In the genomic region with DNA sequence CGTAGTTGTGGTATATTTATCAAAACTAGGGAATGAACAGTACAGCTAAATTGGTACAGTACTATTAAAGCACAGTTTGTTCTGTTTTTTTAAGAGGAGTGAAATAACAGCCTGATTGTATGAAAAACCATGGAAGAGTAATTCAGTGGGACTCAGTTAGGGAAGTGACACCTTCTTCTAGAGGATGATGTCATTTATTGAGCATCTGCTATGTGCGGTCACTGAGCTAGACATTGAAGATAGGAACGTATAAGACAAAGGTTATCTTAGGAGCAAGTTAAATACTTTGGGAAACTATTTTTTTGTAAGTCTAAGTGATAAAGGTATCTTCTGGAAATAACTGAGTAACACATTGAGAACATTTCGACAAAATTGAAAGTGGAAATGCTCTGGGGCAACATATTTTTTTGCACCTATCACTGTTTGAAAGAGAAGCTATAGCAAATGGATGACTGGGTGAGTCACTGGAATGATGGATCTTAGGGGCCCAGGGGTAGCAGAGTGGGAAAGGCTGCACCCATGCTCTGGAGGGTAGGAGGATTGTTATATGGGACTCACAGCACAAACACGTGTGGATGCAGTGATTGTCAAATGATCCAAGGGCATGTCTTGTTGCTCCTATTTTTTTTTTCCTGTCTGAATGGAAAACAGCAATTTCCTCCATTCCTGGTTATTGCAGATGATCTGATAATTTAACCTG, we compare ENCODE assay signal across 23 cellular contexts. TPM values are rescaled to one million over a fixed set of nuclear protein-coding genes. Genes with fewer than 3 reads are reported as not detected.
A peak's percentile ranks its signal among the peaks of the same experiment; 100 is the strongest.
DNase-seq lines count a peak whose midpoint lies in the region; ATAC-seq, FAIRE-seq and TF ChIP-seq lines count a peak whose summit lies in the region.
"Had no signal": no experiment of that assay in that cellular context is flagged by ENCODE, and none has a peak within 500 bp of the region (broad histone marks: within the 10 kb centered on the region; RNA-seq: fewer than 3 reads in every experiment).

No MANE protein-coding gene starts in this region.

- no peak for ATAC-seq in naive thymus-derived CD8-positive, alpha-beta T cell
- no peak for ATAC-seq in GM21723 (IDR thresholded peaks at IDR 0.05; ENCODE audit: unreplicated experiment)

- H3K4me3 ChIP-seq in prostate gland (no peak overlapping the region), lower leg skin (ENCODE audit: low read depth, poor library complexity, severe bottlenecking) (no peak overlapping the region)
- H3K4me3 ChIP-seq: BLaER1 treated with 17β-estradiol and CSF1 and Interleukin-3, amounts not matched to agents 10 nM and 100 nM; dorsolateral prefrontal cortex; left ventricle myocardium inferior; PC-9; tibial nerve had no signal

- H3K9me3 Mint-ChIP-seq in T-helper 1 cell treated with Interleukin-12 subunit alpha and Interleukin-12 subunit beta and Interleukin-4 antibody, amounts not matched to agents 30 μg/mL and 1 μg/mL, for 36 hours, result no peaks in the 10 kb centered on the region
- no peaks in the 10 kb centered on the region for H3K9me3 Mint-ChIP-seq in activated T-helper 2 cell treated with anti-CD3 and anti-CD28 coated beads, Interferon-gamma antibody, Interleukin-2, Interleukin-4, amounts not matched to agents 10 μg/mL and 5 μg/mL and 100 μg/mL, durations not matched to agents 14 hours and 24 hours and 36 hours
- H3K9me3 Mint-ChIP-seq in naive thymus-derived CD8-positive, alpha-beta T cell, result no peaks in the 10 kb centered on the region
- H3K9me3 Mint-ChIP-seq: H9 had no signal

- H3K36me3 ChIP-seq in prostate gland, result no peaks in the 10 kb centered on the region

- H3K9me3 ChIP-seq in prostate gland, result no peaks in the 10 kb centered on the region
- H3K9me3 ChIP-seq: BLaER1 treated with 17β-estradiol and CSF1 and Interleukin-3, amounts not matched to agents 10 nM and 100 nM; left ventricle myocardium inferior; SK-N-SH; tibial nerve had no signal

- TF ChIP-seq CTCF in prostate gland (IDR thresholded peaks at IDR 0.05), result no peak
- no peak for TF ChIP-seq CTCF in lower leg skin (IDR thresholded peaks at IDR 0.05)

- POLR2A ChIA-PET in naive thymus-derived CD8-positive, alpha-beta T cell (lab: Charles Lee), result interaction anchor here (1.0 to 11.0 kb wide), 4 partner anchors 9 to 24 kb away, joined by 3 to 268 read pairs (median 99); no protein-coding TSS in a partner anchor

- WGBS in prostate gland, result 83% methylated on average over 5 of the region's 5 CpGs
- 88 to 92% methylated on average over 5 of the region's 5 CpGs for WGBS in lower leg skin, 2 donors

- intact Hi-C loops in activated T-helper 2 cell treated with anti-CD3 and anti-CD28 coated beads, Interferon-gamma antibody, Interleukin-2, Interleukin-4, amounts not matched to agents 10 μg/mL and 5 μg/mL and 100 μg/mL, durations not matched to agents 14 hours and 24 hours and 36 hours (cut with micrococcal nuclease), result loop anchor here (2.0 to 10.0 kb wide), 4 partner anchors 43 to 993 kb away; partner anchors contain the start of genes DPH3 and OXNAD1
- intact Hi-C loops in prostate gland (cut with DNase I) (no loop called here), lower leg skin (cut with DNase I; ENCODE audit: low total_unique reads) (no loop called here)

- FAIRE-seq in GM12892 (lab: Jason Lieb, UNC), result no peak
- FAIRE-seq: GM19239 had no signal

- H3K36me3 Mint-ChIP-seq in T-helper 1 cell treated with Interleukin-12 subunit alpha and Interleukin-12 subunit beta and Interleukin-4 antibody, amounts not matched to agents 30 μg/mL and 1 μg/mL, for 36 hours (ENCODE audit: low read depth), result peaks cover 75% of the 10 kb centered on the region
- peaks cover 85% of the 10 kb centered on the region for H3K36me3 Mint-ChIP-seq in activated T-helper 2 cell treated with anti-CD3 and anti-CD28 coated beads, Interferon-gamma antibody, Interleukin-2, Interleukin-4, amounts not matched to agents 10 μg/mL and 5 μg/mL and 100 μg/mL, durations not matched to agents 14 hours and 24 hours and 36 hours (ENCODE audit: low read depth)
- H3K36me3 Mint-ChIP-seq in naive thymus-derived CD8-positive, alpha-beta T cell, result peaks cover 35 to 89% (median 59%) of the 10 kb centered on the region in 3 donors

- no peaks in the 10 kb centered on the region for H3K27me3 ChIP-seq in prostate gland (replicated peaks; ENCODE audit: insufficient read depth)
- H3K27me3 ChIP-seq: BLaER1 treated with 17β-estradiol and CSF1 and Interleukin-3, amounts not matched to agents 10 nM and 100 nM; dorsolateral prefrontal cortex; tibial nerve had no signal

- peak overlapping the region; percentile 32 for H3K4me3 Mint-ChIP-seq in T-helper 1 cell treated with Interleukin-12 subunit alpha and Interleukin-12 subunit beta and Interleukin-4 antibody, amounts not matched to agents 30 μg/mL and 1 μg/mL, for 36 hours
- H3K4me3 Mint-ChIP-seq in activated T-helper 2 cell treated with anti-CD3 and anti-CD28 coated beads, Interferon-gamma antibody, Interleukin-2, Interleukin-4, amounts not matched to agents 10 μg/mL and 5 μg/mL and 100 μg/mL, durations not matched to agents 14 hours and 24 hours and 36 hours (ENCODE audit: low read depth), result no peak overlapping the region
- peak overlapping the region; percentile 16 to 100 (median 78) for H3K4me3 Mint-ChIP-seq in naive thymus-derived CD8-positive, alpha-beta T cell
- H3K4me3 Mint-ChIP-seq: H9 had no signal

- TF ChIP-seq POLR2A in GM12892 (IDR thresholded peaks at IDR 0.05; ENCODE audit: low read depth, low read length) (peak; percentile 61), prostate gland (IDR thresholded peaks at IDR 0.05) (no peak), lower leg skin (IDR thresholded peaks at IDR 0.05) (no peak)

- H3K27ac ChIP-seq in prostate gland, result no peak overlapping the region
- H3K27ac ChIP-seq: BLaER1 treated with 17β-estradiol and CSF1 and Interleukin-3, amounts not matched to agents 10 nM and 100 nM; left ventricle myocardium inferior; parathyroid adenoma; PC-9; tibial nerve had no signal

- no peaks in the 10 kb centered on the region for H3K27me3 Mint-ChIP-seq in T-helper 1 cell treated with Interleukin-12 subunit alpha and Interleukin-12 subunit beta and Interleukin-4 antibody, amounts not matched to agents 30 μg/mL and 1 μg/mL, for 36 hours (ENCODE audit: low read depth)
- H3K27me3 Mint-ChIP-seq in activated T-helper 2 cell treated with anti-CD3 and anti-CD28 coated beads, Interferon-gamma antibody, Interleukin-2, Interleukin-4, amounts not matched to agents 10 μg/mL and 5 μg/mL and 100 μg/mL, durations not matched to agents 14 hours and 24 hours and 36 hours (ENCODE audit: low read depth), result no peaks in the 10 kb centered on the region
- no peaks in the 10 kb centered on the region for H3K27me3 Mint-ChIP-seq in naive thymus-derived CD8-positive, alpha-beta T cell

- DNase-seq in T-helper 1 cell (no peak), GM12892 (ENCODE audit: insufficient read length) (no peak), prostate gland (ENCODE audit: low spot score) (no peak), lower leg skin (ENCODE audit: low spot score in 2 of 2) (no peak)
- DNase-seq in activated T-helper 2 cell treated with anti-CD3 and anti-CD28 coated beads, Interferon-gamma antibody, Interleukin-2, Interleukin-4, amounts not matched to agents 10 μg/mL and 5 μg/mL and 100 μg/mL, durations not matched to agents 14 hours and 24 hours and 36 hours (ENCODE audit: low spot score), result no peak
- no peak for DNase-seq in naive thymus-derived CD8-positive, alpha-beta T cell
- DNase-seq: 8988T; dorsolateral prefrontal cortex; H9; KG1; left ventricle myocardium inferior; NCI-H1092 treated with DMSO at 0.1 percent for 48 hours; NCI-H748 treated with DMSO at 0.1 percent for 48 hours; PC-9; SK-N-SH; stimulated activated CD4-positive, alpha-beta T cell treated with anti-CD3 and anti-CD28 coated beads, Interleukin-4, amount 100 ng/mL, for 4 hours; stimulated activated CD8-positive, alpha-beta memory T cell treated with anti-CD3 and anti-CD28 coated beads, Interleukin-4, amount 100 ng/mL, for 48 hours had no signal

- H3K4me1 Mint-ChIP-seq in T-helper 1 cell treated with Interleukin-12 subunit alpha and Interleukin-12 subunit beta and Interleukin-4 antibody, amounts not matched to agents 30 μg/mL and 1 μg/mL, for 36 hours (ENCODE audit: low read depth), result peaks cover 78% of the 10 kb centered on the region
- peaks cover 80% of the 10 kb centered on the region for H3K4me1 Mint-ChIP-seq in activated T-helper 2 cell treated with anti-CD3 and anti-CD28 coated beads, Interferon-gamma antibody, Interleukin-2, Interleukin-4, amounts not matched to agents 10 μg/mL and 5 μg/mL and 100 μg/mL, durations not matched to agents 14 hours and 24 hours and 36 hours (ENCODE audit: low read depth)
- peaks cover 53 to 89% (median 87%) of the 10 kb centered on the region in 4 donors for H3K4me1 Mint-ChIP-seq in naive thymus-derived CD8-positive, alpha-beta T cell

- H3K27ac Mint-ChIP-seq in T-helper 1 cell treated with Interleukin-12 subunit alpha and Interleukin-12 subunit beta and Interleukin-4 antibody, amounts not matched to agents 30 μg/mL and 1 μg/mL, for 36 hours, result peak overlapping the region; percentile 52
- H3K27ac Mint-ChIP-seq in activated T-helper 2 cell treated with anti-CD3 and anti-CD28 coated beads, Interferon-gamma antibody, Interleukin-2, Interleukin-4, amounts not matched to agents 10 μg/mL and 5 μg/mL and 100 μg/mL, durations not matched to agents 14 hours and 24 hours and 36 hours, result peak overlapping the region; percentile 24
- H3K27ac Mint-ChIP-seq in naive thymus-derived CD8-positive, alpha-beta T cell, result peak overlapping the region; percentile 74 to 99 (median 96)
- H3K27ac Mint-ChIP-seq: H9 had no signal

- no peaks in the 10 kb centered on the region for H3K4me1 ChIP-seq in prostate gland (replicated peaks)
- H3K4me1 ChIP-seq: parathyroid adenoma had no signal

RNA-seq across cellular contexts. Expression of gene OXNAD1, which starts 43.0 kb away (rescaled TPM):
- 14.0 TPM for polyA plus RNA-seq in GM12892 (2012; ENCODE audit: missing spikeins)
- 18.7 and 20.5 TPM in 2 replicates for total RNA-seq in activated T-helper 2 cell treated with anti-CD3 and anti-CD28 coated beads, Interferon-gamma antibody, Interleukin-2, Interleukin-4, amounts not matched to agents 10 μg/mL and 5 μg/mL and 100 μg/mL, durations not matched to agents 14 hours and 24 hours and 36 hours
- 100 to 1,000 TPM; 128 to 132 TPM for total RNA-seq in naive thymus-derived CD8-positive, alpha-beta T cell
- 100 to 1,000 TPM; 106 to 190 (median 168) TPM for polyA plus RNA-seq in naive thymus-derived CD8-positive, alpha-beta T cell
- 10 to 100 TPM; 16.2 to 16.3 TPM for total RNA-seq in prostate gland
- 10 to 100 TPM in 2 of 4 donors, 1 to 10 TPM in 2; 7.6 to 12.7 (median 10.4) TPM for total RNA-seq in lower leg skin

RNA-seq across cellular contexts. Expression of gene DPH3, which starts 43.2 kb away (rescaled TPM):
- polyA plus RNA-seq in GM12892 (2012; ENCODE audit: missing spikeins), result 18.1 TPM
- 22.7 and 23.1 TPM in 2 replicates for total RNA-seq in activated T-helper 2 cell treated with anti-CD3 and anti-CD28 coated beads, Interferon-gamma antibody, Interleukin-2, Interleukin-4, amounts not matched to agents 10 μg/mL and 5 μg/mL and 100 μg/mL, durations not matched to agents 14 hours and 24 hours and 36 hours
- total RNA-seq in naive thymus-derived CD8-positive, alpha-beta T cell, result 10 to 100 TPM; 16.6 to 17.2 TPM
- 10 to 100 TPM; 16.7 to 20.9 (median 18.6) TPM for polyA plus RNA-seq in naive thymus-derived CD8-positive, alpha-beta T cell
- total RNA-seq in prostate gland, result 10 to 100 TPM; 12.4 to 13.8 TPM
- total RNA-seq in lower leg skin, result 1 to 10 TPM; 4.6 to 8.1 (median 5.7) TPM

Comparison
In these comparisons a context has a peak if more than half of its experiments do, and no peak if none do; other contexts are left out.
1. H3K27ac Mint-ChIP-seq: peak in every context shown above with its lines; median percentile 96 in naive thymus-derived CD8-positive, alpha-beta T cell; 52 in T-helper 1 cell treated with Interleukin-12 subunit alpha and Interleukin-12 subunit beta and Interleukin-4 antibody, amounts not matched to agents 30 μg/mL and 1 μg/mL, for 36 hours; 24 in activated T-helper 2 cell treated with anti-CD3 and anti-CD28 coated beads, Interferon-gamma antibody, Interleukin-2, Interleukin-4, amounts not matched to agents 10 μg/mL and 5 μg/mL and 100 μg/mL, durations not matched to agents 14 hours and 24 hours and 36 hours.